In genomic region chr10:69383485-69384089, GRCh38 we compare ENCODE assay signal across 11 cellular contexts. TPM values are rescaled to one million over a fixed set of nuclear protein-coding genes. Genes with fewer than 3 reads are reported as not detected.
DNase-seq lines count a peak whose midpoint lies in the region; ATAC-seq and TF ChIP-seq lines count a peak whose summit lies in the region.
"Had no signal": no experiment of that assay in that cellular context is flagged by ENCODE, and none has a peak within 500 bp of the region (broad histone marks: within the 10 kb centered on the region; RNA-seq: fewer than 3 reads in every experiment).

No MANE protein-coding gene starts in this region.

- BruUV-seq in Caco-2 (replicated peaks; lab: Mats Ljungman, UMichigan), result no TSS peak

- no peaks in the 10 kb centered on the region for H3K9me3 Mint-ChIP-seq in Caco-2 (ENCODE audit: unreplicated experiment)
- H3K9me3 Mint-ChIP-seq: dendritic cell treated with granulocyte-macrophage colony-stimulating factor and Interleukin-4, amounts not matched to agents 40 ng/mL and 50 ng/mL, for 4 days had no signal

- H3K27me3 ChIP-seq in Caco-2 (replicated peaks; ENCODE audit: control insufficient read depth, insufficient read depth, low read length), result no peaks in the 10 kb centered on the region
- H3K27me3 ChIP-seq: tibial artery had no signal

- peak in 1 of 2 experiments; percentile 59 for DNase-seq in Caco-2
- DNase-seq in SK-MEL-5 (ENCODE audit: low read depth, low spot score), result peak; percentile 16
- peak; percentile 86 for DNase-seq in fibroblast of villous mesenchyme (ENCODE audit: low read depth)
- peak; percentile 36 for DNase-seq in retina
- no peak for DNase-seq in head of caudate nucleus
- DNase-seq in stimulated activated CD4-positive, alpha-beta T cell treated with anti-CD3 and anti-CD28 coated beads, Interleukin-4, amount 100 ng/mL, for 1 hour, result no peak
- no peak for DNase-seq in midbrain (lab: John Stamatoyannopoulos, UW)
- DNase-seq: NCI-H1436, tibial artery had no signal

- peaks cover 6% of the 10 kb centered on the region for H3K36me3 Mint-ChIP-seq in Caco-2 (ENCODE audit: insufficient read depth, unreplicated experiment)

- ATAC-seq in GM21529 (IDR thresholded peaks at IDR 0.05; ENCODE audit: unreplicated experiment), result no peak

- H3K4me1 Mint-ChIP-seq in Caco-2 (ENCODE audit: low read depth, unreplicated experiment), result peaks cover 34% of the 10 kb centered on the region

- H3K4me1 ChIP-seq in Caco-2, result peaks cover 19% of the 10 kb centered on the region

- no peaks in the 10 kb centered on the region for H3K27me3 Mint-ChIP-seq in Caco-2 (ENCODE audit: insufficient read depth, unreplicated experiment)
- H3K27me3 Mint-ChIP-seq: dendritic cell treated with granulocyte-macrophage colony-stimulating factor and Interleukin-4, amounts not matched to agents 40 ng/mL and 50 ng/mL, for 4 days had no signal

- no peak overlapping the region for H3K4me3 Mint-ChIP-seq in Caco-2 (ENCODE audit: unreplicated experiment)
- H3K4me3 Mint-ChIP-seq: dendritic cell treated with granulocyte-macrophage colony-stimulating factor and Interleukin-4, amounts not matched to agents 40 ng/mL and 50 ng/mL, for 4 days had no signal

- peak overlapping the region; percentile 29 for H3K27ac Mint-ChIP-seq in Caco-2 (ENCODE audit: unreplicated experiment)
- H3K27ac Mint-ChIP-seq: dendritic cell treated with granulocyte-macrophage colony-stimulating factor and Interleukin-4, amounts not matched to agents 40 ng/mL and 50 ng/mL, for 4 days had no signal

- H3K4me3 ChIP-seq in Caco-2 (ENCODE audit: low read depth, low read length) (no peak overlapping the region), fibroblast of villous mesenchyme (ENCODE audit: low read depth, low read length) (no peak overlapping the region)
- H3K4me3 ChIP-seq: tibial artery had no signal

- TF ChIP-seq CTCF in Caco-2 (IDR thresholded peaks at IDR 0.05; ENCODE audit: insufficient read depth in 1 of 2, low read depth in 1 of 2, low read length in 1 of 2, severe bottlenecking in 1 of 2, unreplicated experiment in 1 of 2) (peak; percentile 16 to 50), fibroblast of villous mesenchyme (IDR thresholded peaks at IDR 0.05; ENCODE audit: insufficient read depth, low read depth, low read length) (peak; percentile 41)

- POLR2A ChIA-PET in Caco-2 (lab: Charles Lee), result no interaction called here

- intact Hi-C loops in Caco-2 (cut with micrococcal nuclease; ENCODE audit: unreplicated experiment) (loop anchor here (2.0 kb wide), 1 partner anchor 23 kb away; no protein-coding TSS in a partner anchor), head of caudate nucleus (cut with DNase I) (no loop called here)

- H3K36me3 ChIP-seq in Caco-2 (ENCODE audit: control insufficient read depth, insufficient read depth, low read length), result no peaks in the 10 kb centered on the region

- in situ Hi-C loops in SK-MEL-5 (cut with HindIII; ENCODE audit: low pct_unique_long_range_greater_than_20kb, low sequenced_read_pairs), result no loop called here

- H3K9me3 ChIP-seq in Caco-2, result no peaks in the 10 kb centered on the region
- H3K9me3 ChIP-seq: tibial artery had no signal

- CTCF ChIA-PET in Caco-2 (lab: Charles Lee), result interaction anchor here (0.7 to 1.6 kb wide), 5 partner anchors 13 to 146 kb away, joined by 3 to 4 read pairs (median 3); no protein-coding TSS in a partner anchor

RNA-seq across cellular contexts. Expression of gene TACR2, which starts 33.1 kb away (rescaled TPM):
- total RNA-seq in Caco-2 (2022), result 0.57 and 0.60 TPM in 2 replicates
- 0.27 and 0.32 TPM in 2 replicates for total RNA-seq in SK-MEL-5 (2014; rRNA removed; shearing (Covaris generic))
- polyA plus RNA-seq in SK-MEL-5 (2015; cell fraction: cytosol; rRNA removed), result 0.24 and 0.57 TPM in 2 replicates
- not detected in 2 replicates for polyA plus RNA-seq in SK-MEL-5 (2015; cell fraction: nucleus; rRNA removed)
- under 0.01 TPM in 1 of 2 replicates, not detected in the other for total RNA-seq in fibroblast of villous mesenchyme

Comparison
In these comparisons a context has a peak if more than half of its experiments do, and no peak if none do; other contexts are left out.
1. DNase-seq: peak in SK-MEL-5 (single experiment), fibroblast of villous mesenchyme (single experiment) and retina (single experiment); none in head of caudate nucleus (0 of 42), stimulated activated CD4-positive, alpha-beta T cell treated with anti-CD3 and anti-CD28 coated beads, Interleukin-4, amount 100 ng/mL, for 1 hour (single experiment) and midbrain (single experiment).